1 cellular context compared by ENCODE assay signal in genomic region chr15:78914027-78914764, GRCh38.
TF ChIP-seq lines count a peak whose summit lies in the region.

No MANE protein-coding gene starts in this region.

TF ChIP-seq in GM23338, 12 proteins besides CTCF, POLR2A, EP300 and RAD21 (continued from another document):
- TF ChIP-seq, protein P1, sequence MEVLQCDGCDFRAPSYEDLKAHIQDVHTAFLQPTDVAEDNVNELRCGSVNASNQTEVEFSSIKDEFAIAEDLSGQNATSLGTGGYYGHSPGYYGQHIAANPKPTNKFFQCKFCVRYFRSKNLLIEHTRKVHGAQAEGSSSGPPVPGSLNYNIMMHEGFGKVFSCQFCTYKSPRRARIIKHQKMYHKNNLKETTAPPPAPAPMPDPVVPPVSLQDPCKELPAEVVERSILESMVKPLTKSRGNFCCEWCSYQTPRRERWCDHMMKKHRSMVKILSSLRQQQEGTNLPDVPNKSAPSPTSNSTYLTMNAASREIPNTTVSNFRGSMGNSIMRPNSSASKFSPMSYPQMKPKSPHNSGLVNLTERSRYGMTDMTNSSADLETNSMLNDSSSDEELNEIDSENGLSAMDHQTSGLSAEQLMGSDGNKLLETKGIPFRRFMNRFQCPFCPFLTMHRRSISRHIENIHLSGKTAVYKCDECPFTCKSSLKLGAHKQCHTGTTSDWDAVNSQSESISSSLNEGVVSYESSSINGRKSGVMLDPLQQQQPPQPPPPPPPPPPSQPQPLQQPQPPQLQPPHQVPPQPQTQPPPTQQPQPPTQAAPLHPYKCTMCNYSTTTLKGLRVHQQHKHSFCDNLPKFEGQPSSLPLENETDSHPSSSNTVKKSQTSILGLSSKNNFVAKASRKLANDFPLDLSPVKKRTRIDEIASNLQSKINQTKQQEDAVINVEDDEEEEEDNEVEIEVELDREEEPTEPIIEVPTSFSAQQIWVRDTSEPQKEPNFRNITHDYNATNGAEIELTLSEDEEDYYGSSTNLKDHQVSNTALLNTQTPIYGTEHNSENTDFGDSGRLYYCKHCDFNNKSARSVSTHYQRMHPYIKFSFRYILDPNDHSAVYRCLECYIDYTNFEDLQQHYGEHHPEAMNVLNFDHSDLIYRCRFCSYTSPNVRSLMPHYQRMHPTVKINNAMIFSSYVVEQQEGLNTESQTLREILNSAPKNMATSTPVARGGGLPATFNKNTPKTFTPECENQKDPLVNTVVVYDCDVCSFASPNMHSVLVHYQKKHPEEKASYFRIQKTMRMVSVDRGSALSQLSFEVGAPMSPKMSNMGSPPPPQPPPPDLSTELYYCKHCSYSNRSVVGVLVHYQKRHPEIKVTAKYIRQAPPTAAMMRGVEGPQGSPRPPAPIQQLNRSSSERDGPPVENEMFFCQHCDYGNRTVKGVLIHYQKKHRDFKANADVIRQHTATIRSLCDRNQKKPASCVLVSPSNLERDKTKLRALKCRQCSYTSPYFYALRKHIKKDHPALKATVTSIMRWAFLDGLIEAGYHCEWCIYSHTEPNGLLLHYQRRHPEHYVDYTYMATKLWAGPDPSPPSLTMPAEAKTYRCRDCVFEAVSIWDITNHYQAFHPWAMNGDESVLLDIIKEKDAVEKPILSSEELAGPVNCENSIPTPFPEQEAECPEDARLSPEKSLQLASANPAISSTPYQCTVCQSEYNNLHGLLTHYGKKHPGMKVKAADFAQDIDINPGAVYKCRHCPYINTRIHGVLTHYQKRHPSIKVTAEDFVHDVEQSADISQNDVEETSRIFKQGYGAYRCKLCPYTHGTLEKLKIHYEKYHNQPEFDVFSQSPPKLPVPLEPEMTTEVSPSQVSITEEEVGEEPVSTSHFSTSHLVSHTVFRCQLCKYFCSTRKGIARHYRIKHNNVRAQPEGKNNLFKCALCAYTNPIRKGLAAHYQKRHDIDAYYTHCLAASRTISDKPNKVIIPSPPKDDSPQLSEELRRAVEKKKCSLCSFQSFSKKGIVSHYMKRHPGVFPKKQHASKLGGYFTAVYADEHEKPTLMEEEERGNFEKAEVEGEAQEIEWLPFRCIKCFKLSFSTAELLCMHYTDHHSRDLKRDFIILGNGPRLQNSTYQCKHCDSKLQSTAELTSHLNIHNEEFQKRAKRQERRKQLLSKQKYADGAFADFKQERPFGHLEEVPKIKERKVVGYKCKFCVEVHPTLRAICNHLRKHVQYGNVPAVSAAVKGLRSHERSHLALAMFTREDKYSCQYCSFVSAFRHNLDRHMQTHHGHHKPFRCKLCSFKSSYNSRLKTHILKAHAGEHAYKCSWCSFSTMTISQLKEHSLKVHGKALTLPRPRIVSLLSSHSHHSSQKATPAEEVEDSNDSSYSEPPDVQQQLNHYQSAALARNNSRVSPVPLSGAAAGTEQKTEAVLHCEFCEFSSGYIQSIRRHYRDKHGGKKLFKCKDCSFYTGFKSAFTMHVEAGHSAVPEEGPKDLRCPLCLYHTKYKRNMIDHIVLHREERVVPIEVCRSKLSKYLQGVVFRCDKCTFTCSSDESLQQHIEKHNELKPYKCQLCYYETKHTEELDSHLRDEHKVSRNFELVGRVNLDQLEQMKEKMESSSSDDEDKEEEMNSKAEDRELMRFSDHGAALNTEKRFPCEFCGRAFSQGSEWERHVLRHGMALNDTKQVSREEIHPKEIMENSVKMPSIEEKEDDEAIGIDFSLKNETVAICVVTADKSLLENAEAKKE (CRISPR knock-in tag; IDR thresholded peaks at IDR 0.05) = no peak
- TF ChIP-seq ETS1 (IDR thresholded peaks at IDR 0.05) (no peak), EZH2 (IDR thresholded peaks at IDR 0.05; ENCODE audit: low read depth, unreplicated experiment) (no peak), ZNF114 (CRISPR knock-in tag; IDR thresholded peaks at IDR 0.05) (no peak), POLR2AphosphoS5 (IDR thresholded peaks at IDR 0.05; ENCODE audit: low read depth) (no peak), NANOG (IDR thresholded peaks at IDR 0.05; ENCODE audit: borderline replicate concordance) (no peak), CREB1 (CRISPR knock-in tag; IDR thresholded peaks at IDR 0.05; ENCODE audit: low read depth) (no peak), STAT1 (IDR thresholded peaks at IDR 0.05; ENCODE audit: unreplicated experiment) (no peak)
